ENCODE assay signal across 8 cellular contexts in the genomic region with DNA sequence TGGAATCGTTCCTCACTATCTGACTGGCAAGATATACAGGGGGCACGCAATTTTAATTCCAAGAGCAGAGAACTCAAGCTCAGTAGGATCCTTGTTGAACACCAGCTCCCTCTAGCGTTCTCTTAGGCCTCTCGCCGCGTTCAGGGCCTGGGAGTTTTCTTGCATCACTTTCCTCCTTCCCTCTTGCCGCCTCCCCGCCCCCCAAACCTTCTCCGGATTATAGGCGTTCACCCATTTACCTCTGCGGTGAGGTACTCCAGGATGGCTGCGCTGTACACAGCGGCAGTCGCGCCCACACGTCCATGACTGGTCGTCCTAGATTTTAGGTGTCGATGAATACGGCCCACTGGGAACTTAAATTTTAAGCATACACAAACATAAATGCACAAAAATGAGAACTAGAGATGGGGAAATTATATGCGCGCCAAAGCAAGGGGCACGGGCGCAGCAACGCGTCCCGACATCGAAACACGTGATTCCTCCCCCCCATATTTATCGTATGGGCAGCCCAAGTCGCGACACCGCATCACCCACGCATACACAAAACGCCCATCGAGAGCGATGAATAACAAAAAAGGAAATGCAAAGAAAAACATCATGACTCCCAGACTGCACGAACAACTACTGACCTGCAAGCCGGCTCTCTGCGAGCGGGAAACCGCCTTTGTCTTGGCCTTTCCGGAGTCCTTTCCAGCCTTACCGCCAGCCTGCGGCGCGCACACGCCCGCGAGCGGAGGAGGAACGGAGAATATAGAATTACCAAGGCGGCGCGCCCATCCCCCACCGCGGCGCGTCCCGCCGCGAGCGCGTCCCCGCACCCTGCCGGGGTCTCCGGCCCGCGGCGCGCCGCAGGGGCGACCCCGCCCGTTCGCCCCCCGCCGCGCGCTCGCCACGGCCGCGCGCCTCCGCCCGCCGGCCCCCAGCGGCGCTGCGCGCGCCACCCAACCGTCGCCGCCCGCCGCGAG. TPM values are rescaled to one million over a fixed set of nuclear protein-coding genes. Genes with fewer than 3 reads are reported as not detected.
DNase-seq lines count a peak whose midpoint lies in the region; TF ChIP-seq lines count a peak whose summit lies in the region.

No MANE protein-coding gene starts in this region.

- H3K36me3 Mint-ChIP-seq in HFFc6 (ENCODE audit: low read depth) = peaks cover 23% of the 10 kb centered on the region
- peaks cover 26% of the 10 kb centered on the region for H3K36me3 Mint-ChIP-seq in activated naive CD4-positive, alpha-beta T cell treated with anti-CD3 and anti-CD28 coated beads, Interleukin-2, amount 10 ng/mL, durations not matched to agents 7 days and 5 days

- DNase-seq in GM04503 (ENCODE audit: low read depth) = peak; percentile 55
- DNase-seq in HFFc6 = peak; percentile 90
- peak; percentile 96 for DNase-seq in NAMALWA (ENCODE audit: low spot score)
- DNase-seq in SJSA1 (ENCODE audit: low read depth in 1 of 2, low spot score in 2 of 2) = peak; percentile 91 to 92
- DNase-seq in activated naive CD4-positive, alpha-beta T cell treated with anti-CD3 and anti-CD28 coated beads, Interleukin-2, amount 10 ng/mL, durations not matched to agents 7 days and 5 days = peak; percentile 94
- DNase-seq in glomerular visceral epithelial cell (ENCODE audit: extremely low spot score) = peak; percentile 95
- peak; percentile 83 for DNase-seq in occipital lobe (lab: John Stamatoyannopoulos, UW)

- H3K27ac Mint-ChIP-seq in HFFc6 = no peak overlapping the region
- H3K27ac Mint-ChIP-seq in activated naive CD4-positive, alpha-beta T cell treated with anti-CD3 and anti-CD28 coated beads, Interleukin-2, amount 10 ng/mL, durations not matched to agents 7 days and 5 days = no peak overlapping the region

- peaks cover 38% of the 10 kb centered on the region for H3K4me1 Mint-ChIP-seq in HFFc6 (ENCODE audit: low read depth)
- H3K4me1 Mint-ChIP-seq in activated naive CD4-positive, alpha-beta T cell treated with anti-CD3 and anti-CD28 coated beads, Interleukin-2, amount 10 ng/mL, durations not matched to agents 7 days and 5 days = peaks cover 38% of the 10 kb centered on the region

- no peaks in the 10 kb centered on the region for H3K9me3 Mint-ChIP-seq in HFFc6
- no peaks in the 10 kb centered on the region for H3K9me3 Mint-ChIP-seq in activated naive CD4-positive, alpha-beta T cell treated with anti-CD3 and anti-CD28 coated beads, Interleukin-2, amount 10 ng/mL, durations not matched to agents 7 days and 5 days

- H3K36me3 ChIP-seq in SJSA1 = peaks cover 38% of the 10 kb centered on the region

- CTCF ChIA-PET in activated naive CD4-positive, alpha-beta T cell treated with anti-CD3 and anti-CD28 coated beads, Interleukin-2, amount 10 ng/mL, durations not matched to agents 7 days and 5 days (lab: Charles Lee) = interaction anchor here (0.6 to 2.5 kb wide), 11 partner anchors 10 to 138 kb away, joined by 3 to 13 read pairs (median 4); a partner anchor contains a TSS

- no peaks in the 10 kb centered on the region for H3K9me3 ChIP-seq in SJSA1 (replicated peaks)

- peaks cover 34% of the 10 kb centered on the region for H3K4me1 ChIP-seq in SJSA1 (replicated peaks)

- H3K4me3 ChIP-seq in SJSA1 = peak overlapping the region; percentile 73

- H3K27ac ChIP-seq in SJSA1 (peak overlapping the region; percentile 94), temporal lobe (ENCODE audit: low read depth, low read length) (peak overlapping the region; percentile 81)

- TF ChIP-seq CTCF in HFFc6 (IDR thresholded peaks at IDR 0.05) = peak; percentile 86

- H3K27me3 ChIP-seq in SJSA1 (replicated peaks) = no peaks in the 10 kb centered on the region

- no peak overlapping the region for H3K4me3 Mint-ChIP-seq in HFFc6
- no peak overlapping the region for H3K4me3 Mint-ChIP-seq in activated naive CD4-positive, alpha-beta T cell treated with anti-CD3 and anti-CD28 coated beads, Interleukin-2, amount 10 ng/mL, durations not matched to agents 7 days and 5 days

- H3K27me3 Mint-ChIP-seq in HFFc6 (ENCODE audit: insufficient read depth) = peaks cover 8% of the 10 kb centered on the region
- no peaks in the 10 kb centered on the region for H3K27me3 Mint-ChIP-seq in activated naive CD4-positive, alpha-beta T cell treated with anti-CD3 and anti-CD28 coated beads, Interleukin-2, amount 10 ng/mL, durations not matched to agents 7 days and 5 days

RNA-seq across cellular contexts. Expression of a gene that starts 0.8 kb away (rescaled TPM):
- total RNA-seq in HFFc6 (2021; fragmentation: NEBNext Ultra II Directional; extraction: Animal tissue kit (Norgen Biotek cat#: 25700)) = 100 to 1,000 TPM; 430 to 691 (median 565) TPM
- total RNA-seq in SJSA1 (2014; rRNA removed; shearing (Covaris generic)) = 984 and 1,007 TPM in 2 replicates
- total RNA-seq in occipital lobe (117 TPM), temporal lobe (78.9 TPM)

RNA-seq across cellular contexts. Expression of a gene that starts 2.9 kb away (rescaled TPM):
- total RNA-seq in HFFc6 (2021; fragmentation: NEBNext Ultra II Directional; extraction: Animal tissue kit (Norgen Biotek cat#: 25700)) = 10 to 100 TPM; 54.1 to 72.8 (median 57.8) TPM
- 34.0 and 38.9 TPM in 2 replicates for total RNA-seq in SJSA1 (2014; rRNA removed; shearing (Covaris generic))
- total RNA-seq in occipital lobe = 105 TPM
- 53.4 TPM for total RNA-seq in temporal lobe

RNA-seq across cellular contexts. Expression of a gene that starts 55.1 kb away (rescaled TPM):
- total RNA-seq in HFFc6 (2021; fragmentation: NEBNext Ultra II Directional; extraction: Animal tissue kit (Norgen Biotek cat#: 25700)) = 10 to 100 TPM; 23.7 to 34.6 (median 26.8) TPM
- total RNA-seq in SJSA1 (2014; rRNA removed; shearing (Covaris generic)) = 25.0 and 62.4 TPM in 2 replicates
- total RNA-seq in occipital lobe (57.9 TPM), temporal lobe (39.8 TPM)

Comparison
In these comparisons a context has a peak if more than half of its experiments do, and no peak if none do; other contexts are left out.
1. Peak in every context shown above with its lines: DNase-seq, H3K4me3 ChIP-seq and H3K27ac ChIP-seq.